Comparison of ENCODE assay signal across 26 cellular contexts in genomic region chr22:31839986-31840385, GRCh38.
"Had no signal": no experiment of that assay in that cellular context is flagged by ENCODE, and none has a peak within 500 bp of the region (broad histone marks: within the 10 kb centered on the region; RNA-seq: fewer than 3 reads in every experiment).

No MANE protein-coding gene starts in this region.

- H3K36me3 ChIP-seq: ovary had no signal

- H3K4me1 ChIP-seq: heart left ventricle, lower lobe of right lung, psoas muscle, spleen, tibial nerve, upper lobe of left lung had no signal

- ATAC-seq: foreskin keratinocyte; gastroesophageal sphincter; heart left ventricle; left ventricle myocardium superior; lower lobe of right lung; naive thymus-derived CD8-positive, alpha-beta T cell; psoas muscle; right cardiac atrium had no signal

- DNase-seq: caudate nucleus; cerebellar nuclear complex; cortex of kidney; effector CD8-positive, alpha-beta T cell; foreskin keratinocyte; heart left ventricle; kidney; left ventricle myocardium superior; lower lobe of right lung; mesendoderm; naive thymus-derived CD8-positive, alpha-beta T cell; occipital lobe; ovary; psoas muscle; right cardiac atrium; spleen; stimulated activated CD4-positive, alpha-beta T cell treated with anti-CD3 and anti-CD28 coated beads, Interleukin-4, amount 100 ng/mL, for 4 hours; stimulated activated naive CD4-positive, alpha-beta T cell treated with Interleukin-2 at 50 U/mL for 16 hours; stomach; upper lobe of left lung had no signal

- H3K4me3 ChIP-seq: esophagus muscularis mucosa, gastroesophageal sphincter, heart left ventricle, hepatocyte, lower lobe of right lung, ovary, psoas muscle, skin epidermis, spleen, stomach, thoracic aorta, tibial nerve, upper lobe of left lung had no signal

- H3K9me3 Mint-ChIP-seq: naive thymus-derived CD8-positive, alpha-beta T cell had no signal

- H3K4me2 ChIP-seq: hepatocyte had no signal

- H3K9me3 ChIP-seq: esophagus muscularis mucosa, gastroesophageal sphincter, heart left ventricle, lower lobe of right lung, ovary, psoas muscle, spleen, stomach, thoracic aorta, tibial nerve, upper lobe of left lung had no signal

- H3K4me3 Mint-ChIP-seq: naive thymus-derived CD8-positive, alpha-beta T cell had no signal

- H3K4me1 Mint-ChIP-seq: naive thymus-derived CD8-positive, alpha-beta T cell had no signal

- H3K27me3 ChIP-seq: esophagus muscularis mucosa, foreskin keratinocyte, gastroesophageal sphincter, heart left ventricle, hepatocyte, ovary, spleen, stomach, tibial nerve, upper lobe of left lung had no signal

- H3K27ac ChIP-seq: esophagus muscularis mucosa, heart left ventricle, hepatocyte, lower lobe of right lung, ovary, psoas muscle, skin epidermis, spleen, thoracic aorta, tibial nerve, upper lobe of left lung had no signal
